ENCODE assay signal across 20 cellular contexts in the genomic region with DNA sequence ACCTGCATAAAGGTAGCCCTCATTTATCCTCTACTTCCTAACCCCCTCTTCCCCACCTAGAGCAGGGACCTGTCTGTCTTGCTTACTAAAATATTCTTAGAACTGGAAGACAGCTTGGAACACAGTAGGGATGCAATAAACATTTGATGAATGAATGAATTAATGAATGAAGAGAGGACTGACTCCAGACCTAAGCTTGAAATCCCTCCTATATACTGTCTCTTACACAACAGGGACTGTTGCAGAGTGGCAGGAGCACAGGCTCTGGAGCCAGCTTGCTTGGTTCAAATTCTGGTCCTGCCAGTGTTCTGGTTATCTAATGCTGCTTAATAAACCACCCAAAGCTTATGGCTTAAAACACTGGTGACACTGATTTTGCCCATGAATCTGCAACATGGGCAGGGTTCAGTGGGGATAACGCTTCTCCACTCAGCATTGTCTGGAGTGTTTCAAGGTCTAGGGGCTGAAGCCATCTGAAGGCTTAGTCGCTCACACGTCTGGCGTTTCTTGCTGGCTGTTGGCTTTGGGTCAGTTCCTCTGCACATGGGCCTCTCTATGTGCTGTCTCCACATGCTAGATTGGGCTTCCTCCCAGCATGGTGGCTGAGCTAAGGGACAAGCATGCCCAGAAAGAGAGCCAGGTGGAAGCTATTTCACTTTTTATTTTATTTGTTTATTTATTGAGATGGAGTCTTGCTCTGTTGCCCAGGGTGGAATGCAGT. TPM values are rescaled to one million over a fixed set of nuclear protein-coding genes. Genes with fewer than 3 reads are reported as not detected.
DNase-seq lines count a peak whose midpoint lies in the region; TF ChIP-seq lines count a peak whose summit lies in the region.
"Had no signal": no experiment of that assay in that cellular context is flagged by ENCODE, and none has a peak within 500 bp of the region (broad histone marks: within the 10 kb centered on the region; RNA-seq: fewer than 3 reads in every experiment).

No MANE protein-coding gene starts in this region.

- intact Hi-C loops in dendritic cell treated with granulocyte-macrophage colony-stimulating factor and Interleukin-4, amounts not matched to agents 40 ng/mL and 50 ng/mL, for 4 days (cut with micrococcal nuclease), result no loop called here
- intact Hi-C loops in stomach (cut with DNase I; ENCODE audit: low total_unique reads) (no loop called here), tibial artery (cut with DNase I; ENCODE audit: low total_unique reads) (no loop called here)

- no peak overlapping the region for H3K4me3 Mint-ChIP-seq in dendritic cell treated with granulocyte-macrophage colony-stimulating factor and Interleukin-4, amounts not matched to agents 40 ng/mL and 50 ng/mL, for 4 days
- H3K4me3 Mint-ChIP-seq: B cell; CD4-positive, alpha-beta T cell; CD8-positive, alpha-beta T cell had no signal

- DNase-seq in G401 (ENCODE audit: low spot score) (peak; percentile 78), cerebellar cortex (ENCODE audit: low spot score) (peak; percentile 76), midbrain (lab: John Stamatoyannopoulos, UW) (no peak), stomach (no peak), tibial artery (no peak)
- DNase-seq: AML-193; Caco-2; Calu3; CD4-positive, alpha-beta T cell; CD8-positive, alpha-beta T cell; DMS79 treated with DMSO at 0.1 percent for 48 hours; GDM1 had no signal

- TF ChIP-seq POLR2A in stomach (IDR thresholded peaks at IDR 0.05), result no peak

- no peaks in the 10 kb centered on the region for H3K36me3 ChIP-seq in stomach
- no peaks in the 10 kb centered on the region for H3K36me3 ChIP-seq in tibial artery
- H3K36me3 ChIP-seq: BLaER1 treated with 17β-estradiol and CSF1 and Interleukin-3, amounts not matched to agents 10 nM and 100 nM had no signal

- H3K27ac Mint-ChIP-seq in dendritic cell treated with granulocyte-macrophage colony-stimulating factor and Interleukin-4, amounts not matched to agents 40 ng/mL and 50 ng/mL, for 4 days, result peak overlapping the region; percentile 24
- H3K27ac Mint-ChIP-seq: B cell; CD4-positive, alpha-beta T cell; CD8-positive, alpha-beta T cell had no signal

- peaks cover 34% of the 10 kb centered on the region for H3K27me3 Mint-ChIP-seq in dendritic cell treated with granulocyte-macrophage colony-stimulating factor and Interleukin-4, amounts not matched to agents 40 ng/mL and 50 ng/mL, for 4 days

- H3K4me1 ChIP-seq in stomach (peaks cover 0 to 9% (median 6%) of the 10 kb centered on the region in 4 donors), tibial artery (no peaks in the 10 kb centered on the region)
- H3K4me1 ChIP-seq: A549 had no signal

- H3K27me3 ChIP-seq in stomach, result peaks cover 0 to 27% (median 0%) of the 10 kb centered on the region in 3 donors
- peaks cover 0 to 31% of the 10 kb centered on the region in 2 donors for H3K27me3 ChIP-seq in tibial artery
- H3K27me3 ChIP-seq: BLaER1 treated with 17β-estradiol and CSF1 and Interleukin-3, amounts not matched to agents 10 nM and 100 nM had no signal

- no peaks in the 10 kb centered on the region for H3K9me3 Mint-ChIP-seq in dendritic cell treated with granulocyte-macrophage colony-stimulating factor and Interleukin-4, amounts not matched to agents 40 ng/mL and 50 ng/mL, for 4 days
- H3K9me3 Mint-ChIP-seq: CD4-positive, alpha-beta T cell; CD8-positive, alpha-beta T cell had no signal

- WGBS in stomach, 5 donors, result 83 to 97% (median 94%) methylated on average over 4 of the region's 4 CpGs

- H3K36me3 Mint-ChIP-seq in dendritic cell treated with granulocyte-macrophage colony-stimulating factor and Interleukin-4, amounts not matched to agents 40 ng/mL and 50 ng/mL, for 4 days (ENCODE audit: low read depth), result no peaks in the 10 kb centered on the region
- H3K36me3 Mint-ChIP-seq: CD8-positive, alpha-beta T cell had no signal

- no peak overlapping the region for H3K27ac ChIP-seq in stomach
- H3K27ac ChIP-seq in tibial artery, result no peak overlapping the region
- H3K27ac ChIP-seq: 22Rv1, A549, C4-2B had no signal

- in situ Hi-C loops in G401 (cut with HindIII; ENCODE audit: low sequenced_read_pairs), result no loop called here

- no peak for TF ChIP-seq EP300 in stomach (IDR thresholded peaks at IDR 0.05)

- no peak for TF ChIP-seq CTCF in stomach (IDR thresholded peaks at IDR 0.05)
- no peak for TF ChIP-seq CTCF in tibial artery (IDR thresholded peaks at IDR 0.05)

- H3K9me3 ChIP-seq in stomach, result peaks cover 0 to 7% (median 5%) of the 10 kb centered on the region in 4 donors
- H3K9me3 ChIP-seq in tibial artery, result peaks cover 0 to 8% (median 6%) of the 10 kb centered on the region in 3 donors
- H3K9me3 ChIP-seq: A549, Caco-2 had no signal

- H3K4me1 Mint-ChIP-seq in dendritic cell treated with granulocyte-macrophage colony-stimulating factor and Interleukin-4, amounts not matched to agents 40 ng/mL and 50 ng/mL, for 4 days (ENCODE audit: low read depth), result peaks cover 38% of the 10 kb centered on the region

- H3K4me3 ChIP-seq in stomach (no peak overlapping the region), tibial artery (no peak overlapping the region)
- H3K4me3 ChIP-seq: A549; BLaER1 treated with 17β-estradiol and CSF1 and Interleukin-3, amounts not matched to agents 10 nM and 100 nM; GM12878 had no signal

RNA-seq across cellular contexts. Expression of a gene that starts 12.8 kb away (rescaled TPM):
- 1.9 and 6.0 TPM in 2 replicates for total RNA-seq in G401 (2014; rRNA removed; shearing (Covaris generic))
- 10 to 100 TPM; 26.4 to 92.4 (median 50.7) TPM for total RNA-seq in stomach
- polyA plus RNA-seq in stomach, result 10 to 100 TPM; 11.8 to 25.0 (median 17.9) TPM

RNA-seq across cellular contexts. Expression of a gene that starts 34.0 kb away (rescaled TPM):
- 0.06 and 0.31 TPM in 2 replicates for total RNA-seq in G401 (2014; rRNA removed; shearing (Covaris generic))
- total RNA-seq in stomach, result 1 to 10 TPM in 1 of 5 donors, not detected in 4; 1.7 TPM
- polyA plus RNA-seq in stomach, result under 1 TPM in 2 of 3 donors, not detected in 1; 0.12 to 0.48 TPM
- total RNA-seq: A172, B cell, Calu3, GM12878 had no signal
- polyA plus RNA-seq: GM12878 had no signal

Comparison
In these comparisons a context has a peak if more than half of its experiments do, and no peak if none do; other contexts are left out.
1. DNase-seq: peak in G401 (single experiment) and cerebellar cortex (single experiment); none in midbrain (single experiment), stomach (single experiment) and tibial artery (0 of 2).